ENCODE assay signal across 19 cellular contexts in the genomic region with DNA sequence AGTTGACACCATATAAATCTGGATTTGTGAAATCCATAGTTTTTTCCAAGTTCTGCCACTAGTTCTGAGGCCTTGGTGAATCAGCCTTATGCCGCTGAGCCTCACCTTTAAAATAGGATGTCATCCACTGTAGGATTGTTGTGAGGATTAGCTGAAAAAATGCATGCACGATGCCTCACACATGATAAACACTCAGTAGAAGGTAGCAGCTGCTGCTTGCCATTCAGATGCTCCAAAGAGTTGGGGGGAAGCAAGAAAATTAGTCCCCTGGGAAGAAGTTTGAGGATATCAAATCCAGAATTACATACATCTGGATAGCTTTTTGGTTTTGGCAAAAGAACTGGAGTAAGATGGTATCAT. TPM values are rescaled to one million over a fixed set of nuclear protein-coding genes. Genes with fewer than 3 reads are reported as not detected.
DNase-seq lines count a peak whose midpoint lies in the region; ATAC-seq and TF ChIP-seq lines count a peak whose summit lies in the region.
"Had no signal": no experiment of that assay in that cellular context is flagged by ENCODE, and none has a peak within 500 bp of the region (broad histone marks: within the 10 kb centered on the region; RNA-seq: fewer than 3 reads in every experiment).

No MANE protein-coding gene starts in this region.

- DNase-seq in DMS 273 treated with DMSO at 0.1 percent for 48 hours (lab: John Stamatoyannopoulos, UW) (peak; percentile 18), NCI-H2171 treated with DMSO at 0.1 percent for 48 hours (lab: John Stamatoyannopoulos, UW) (peak; percentile 58), natural killer cell (no peak), RWPE1 (ENCODE audit: low spot score) (no peak), NCI-H526 treated with DMSO at 0.1 percent for 48 hours (lab: John Stamatoyannopoulos, UW) (no peak)
- no peak for DNase-seq in effector memory CD8-positive, alpha-beta T cell
- DNase-seq in activated naive CD4-positive, alpha-beta T cell treated with anti-CD3 and anti-CD28 coated beads, Interleukin-2, amount 10 ng/mL, durations not matched to agents 7 days and 5 days = no peak
- DNase-seq: C1 segment of cervical spinal cord, NCI-H1105 treated with DMSO at 0.1 percent for 48 hours, NCI-H1694 treated with DMSO at 0.1 percent for 48 hours, NCI-H446 treated with DMSO at 0.1 percent for 48 hours, SIG-M5 had no signal

- no peak overlapping the region for H3K27ac ChIP-seq in RWPE1
- H3K27ac ChIP-seq: A549 had no signal

- peak; percentile 15 for ATAC-seq in effector memory CD8-positive, alpha-beta T cell (replicated peaks)
- ATAC-seq in natural killer cell (peak in 1 of 3 donors; percentile 17), GM18517 (IDR thresholded peaks at IDR 0.05; ENCODE audit: unreplicated experiment) (no peak)
- ATAC-seq: A549, HCT116 had no signal

- H3K4me1 Mint-ChIP-seq in effector memory CD8-positive, alpha-beta T cell (ENCODE audit: low read depth in 2 of 2) = peaks cover 21 to 53% of the 10 kb centered on the region in 2 donors
- H3K4me1 Mint-ChIP-seq in natural killer cell = peaks cover 55 to 58% of the 10 kb centered on the region in 2 donors
- H3K4me1 Mint-ChIP-seq in activated naive CD4-positive, alpha-beta T cell treated with anti-CD3 and anti-CD28 coated beads, Interleukin-2, amount 10 ng/mL, durations not matched to agents 7 days and 5 days = peaks cover 7% of the 10 kb centered on the region

- POLR2A ChIA-PET in RWPE1 (lab: Yijun Ruan, JAX; ENCODE audit: low non-redundant PET) = no interaction called here

- H3K36me3 Mint-ChIP-seq in effector memory CD8-positive, alpha-beta T cell (ENCODE audit: insufficient read depth) = peaks cover 4% of the 10 kb centered on the region
- H3K36me3 Mint-ChIP-seq in natural killer cell = no peaks in the 10 kb centered on the region
- peaks cover 12% of the 10 kb centered on the region for H3K36me3 Mint-ChIP-seq in activated naive CD4-positive, alpha-beta T cell treated with anti-CD3 and anti-CD28 coated beads, Interleukin-2, amount 10 ng/mL, durations not matched to agents 7 days and 5 days

- CTCF ChIA-PET in RWPE1 (lab: Yijun Ruan, JAX) = no interaction called here
- CTCF ChIA-PET in activated naive CD4-positive, alpha-beta T cell treated with anti-CD3 and anti-CD28 coated beads, Interleukin-2, amount 10 ng/mL, durations not matched to agents 7 days and 5 days (lab: Charles Lee) = no interaction called here

- H3K9me3 Mint-ChIP-seq in effector memory CD8-positive, alpha-beta T cell = no peaks in the 10 kb centered on the region
- no peaks in the 10 kb centered on the region for H3K9me3 Mint-ChIP-seq in natural killer cell
- peaks cover 5% of the 10 kb centered on the region for H3K9me3 Mint-ChIP-seq in activated naive CD4-positive, alpha-beta T cell treated with anti-CD3 and anti-CD28 coated beads, Interleukin-2, amount 10 ng/mL, durations not matched to agents 7 days and 5 days

- H3K27me3 Mint-ChIP-seq in effector memory CD8-positive, alpha-beta T cell = no peaks in the 10 kb centered on the region
- H3K27me3 Mint-ChIP-seq in natural killer cell (ENCODE audit: low read depth in 2 of 2) = no peaks in the 10 kb centered on the region
- no peaks in the 10 kb centered on the region for H3K27me3 Mint-ChIP-seq in activated naive CD4-positive, alpha-beta T cell treated with anti-CD3 and anti-CD28 coated beads, Interleukin-2, amount 10 ng/mL, durations not matched to agents 7 days and 5 days
- H3K27me3 Mint-ChIP-seq: IgD-negative memory B cell had no signal

- H3K27ac Mint-ChIP-seq in effector memory CD8-positive, alpha-beta T cell = peak overlapping the region in 1 of 2 donors; percentile 91
- H3K27ac Mint-ChIP-seq in natural killer cell = peak overlapping the region; percentile 87 to 93
- no peak overlapping the region for H3K27ac Mint-ChIP-seq in activated naive CD4-positive, alpha-beta T cell treated with anti-CD3 and anti-CD28 coated beads, Interleukin-2, amount 10 ng/mL, durations not matched to agents 7 days and 5 days
- H3K27ac Mint-ChIP-seq: IgD-negative memory B cell had no signal

- intact Hi-C loops in natural killer cell (cut with micrococcal nuclease) = no loop called here

- no peak for TF ChIP-seq CTCF in natural killer cell (IDR thresholded peaks at IDR 0.05)
- no peak for TF ChIP-seq CTCF in RWPE1 (conservative IDR thresholded peaks at IDR 0.05; ENCODE audit: low read depth)

- H3K4me3 Mint-ChIP-seq in effector memory CD8-positive, alpha-beta T cell = peak overlapping the region; percentile 70
- H3K4me3 Mint-ChIP-seq in natural killer cell = peak overlapping the region; percentile 80
- no peak overlapping the region for H3K4me3 Mint-ChIP-seq in activated naive CD4-positive, alpha-beta T cell treated with anti-CD3 and anti-CD28 coated beads, Interleukin-2, amount 10 ng/mL, durations not matched to agents 7 days and 5 days
- H3K4me3 Mint-ChIP-seq: IgD-negative memory B cell had no signal

RNA-seq across cellular contexts. Expression of a gene that starts 7.4 kb away (rescaled TPM):
- total RNA-seq in natural killer cell = 10 to 100 TPM in 1 of 3 donors, 1 to 10 TPM in 2; 7.8 to 11.7 (median 9.7) TPM

RNA-seq across cellular contexts. Expression of a gene that starts 53.3 kb away (rescaled TPM):
- not detected for total RNA-seq in natural killer cell
- total RNA-seq: Daoy, HT-29, RPMI7951 had no signal

Comparison
In these comparisons a context has a peak if more than half of its experiments do, and no peak if none do; other contexts are left out.
1. DNase-seq: peak in DMS 273 treated with DMSO at 0.1 percent for 48 hours (single experiment) and NCI-H2171 treated with DMSO at 0.1 percent for 48 hours (single experiment); none in effector memory CD8-positive, alpha-beta T cell (0 of 3), natural killer cell (single experiment), RWPE1 (single experiment), activated naive CD4-positive, alpha-beta T cell treated with anti-CD3 and anti-CD28 coated beads, Interleukin-2, amount 10 ng/mL, durations not matched to agents 7 days and 5 days (single experiment) and NCI-H526 treated with DMSO at 0.1 percent for 48 hours (single experiment).